ENCODE assay signal across 1 cellular context in genomic region chr6:14142816-14143215, GRCh38.
TF ChIP-seq lines count a peak whose summit lies in the region.

No MANE protein-coding gene starts in this region.

TF ChIP-seq in GM23338, 12 proteins besides CTCF, POLR2A, EP300 and RAD21 (continued from another document):
- TF ChIP-seq ZNF462 (CRISPR knock-in tag; IDR thresholded peaks at IDR 0.05) (no peak), NANOG (IDR thresholded peaks at IDR 0.05; ENCODE audit: borderline replicate concordance) (no peak), JUNB (IDR thresholded peaks at IDR 0.05; ENCODE audit: unreplicated experiment) (no peak)
